Comparison of ENCODE assay signal across 1 cellular context in the genomic region with DNA sequence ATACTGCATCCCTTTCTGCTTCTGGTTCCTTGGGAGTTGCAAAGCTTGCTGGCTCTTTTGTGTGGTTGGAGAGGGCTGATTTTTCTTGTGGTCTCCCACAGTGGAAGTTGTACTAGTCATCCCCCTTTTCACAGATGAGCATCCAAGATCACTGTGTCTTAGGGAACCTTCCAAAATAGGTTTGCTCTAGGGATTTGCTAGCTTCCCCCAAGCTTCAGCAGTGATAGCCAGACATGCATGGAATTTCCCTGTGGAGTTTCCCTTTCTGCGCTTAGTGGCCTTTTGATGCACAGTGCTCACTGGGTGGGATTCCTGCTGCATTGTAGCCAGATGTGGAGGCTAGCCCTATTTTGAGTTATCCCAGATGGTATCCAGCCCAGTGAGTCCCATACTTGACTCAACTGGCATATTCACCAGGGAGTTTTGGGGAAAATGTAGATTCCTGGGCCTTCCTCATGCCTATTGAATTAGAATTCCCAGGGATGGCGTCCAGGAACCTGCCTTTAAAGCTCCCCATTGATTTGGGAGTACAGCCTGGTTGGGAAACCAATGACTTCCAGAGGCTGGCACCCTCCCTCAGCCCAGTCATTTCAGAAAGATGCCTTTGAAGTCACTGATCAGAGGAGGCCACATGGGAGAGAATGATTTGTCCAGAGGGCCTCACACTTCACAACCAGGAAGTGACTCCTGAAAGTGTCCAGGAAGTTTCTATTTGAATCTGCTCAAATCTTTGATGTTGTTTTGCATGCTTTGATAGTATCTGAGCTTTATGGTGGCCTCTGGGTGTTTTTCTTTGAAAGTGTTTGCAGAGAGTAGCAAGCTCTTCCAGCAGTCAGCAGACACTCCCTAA.
TF ChIP-seq lines count a peak whose summit lies in the region.

No MANE protein-coding gene starts in this region.

TF ChIP-seq in GM12878, 131 proteins besides CTCF, POLR2A, EP300 and RAD21 (continued from another document and continues in another):
- TF ChIP-seq ZNF384 (IDR thresholded peaks at IDR 0.05; ENCODE audit: borderline replicate concordance, low read depth, low read length) = no peak
- no peak for TF ChIP-seq ZNF207 (IDR thresholded peaks at IDR 0.05; ENCODE audit: borderline replicate concordance)
- no peak for TF ChIP-seq TARDBP (IDR thresholded peaks at IDR 0.05; ENCODE audit: borderline replicate concordance)
- peak in 1 of 2 experiments; percentile 30; a peak in 1 of 3 replicates for TF ChIP-seq EGR1 (IDR thresholded peaks at IDR 0.05; ENCODE audit: borderline replicate concordance in 1 of 2, low read depth in 2 of 2, low read length in 2 of 2)
- TF ChIP-seq ATF3 (IDR thresholded peaks at IDR 0.05; ENCODE audit: borderline replicate concordance, extremely low read depth, low read depth, low read length) = no peak
- TF ChIP-seq SMAD5 (IDR thresholded peaks at IDR 0.05; ENCODE audit: low read depth) = no peak
- no peak for TF ChIP-seq BCL11A (IDR thresholded peaks at IDR 0.05; ENCODE audit: low read depth, low read length)
- no peak for TF ChIP-seq SIX5 (IDR thresholded peaks at IDR 0.05; ENCODE audit: low read depth, low read length, severe bottlenecking)
- no peak for TF ChIP-seq SIN3A (IDR thresholded peaks at IDR 0.05; ENCODE audit: low read depth, low read length)
- no peak for TF ChIP-seq PRDM15 (CRISPR knock-in tag; IDR thresholded peaks at IDR 0.05)
- TF ChIP-seq, protein P1, sequence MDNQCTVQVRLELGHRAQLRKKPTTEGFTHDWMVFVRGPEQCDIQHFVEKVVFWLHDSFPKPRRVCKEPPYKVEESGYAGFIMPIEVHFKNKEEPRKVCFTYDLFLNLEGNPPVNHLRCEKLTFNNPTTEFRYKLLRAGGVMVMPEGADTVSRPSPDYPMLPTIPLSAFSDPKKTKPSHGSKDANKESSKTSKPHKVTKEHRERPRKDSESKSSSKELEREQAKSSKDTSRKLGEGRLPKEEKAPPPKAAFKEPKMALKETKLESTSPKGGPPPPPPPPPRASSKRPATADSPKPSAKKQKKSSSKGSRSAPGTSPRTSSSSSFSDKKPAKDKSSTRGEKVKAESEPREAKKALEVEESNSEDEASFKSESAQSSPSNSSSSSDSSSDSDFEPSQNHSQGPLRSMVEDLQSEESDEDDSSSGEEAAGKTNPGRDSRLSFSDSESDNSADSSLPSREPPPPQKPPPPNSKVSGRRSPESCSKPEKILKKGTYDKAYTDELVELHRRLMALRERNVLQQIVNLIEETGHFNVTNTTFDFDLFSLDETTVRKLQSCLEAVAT (IDR thresholded peaks at IDR 0.05) = no peak
- no peak for TF ChIP-seq HDAC6 (IDR thresholded peaks at IDR 0.05; ENCODE audit: unreplicated experiment)
- TF ChIP-seq ASH2L (IDR thresholded peaks at IDR 0.05; ENCODE audit: borderline replicate concordance, low read depth) = no peak
- TF ChIP-seq HCFC1 (IDR thresholded peaks at IDR 0.05; ENCODE audit: low read length) = no peak
- TF ChIP-seq EZH2 (IDR thresholded peaks at IDR 0.05; ENCODE audit: borderline replicate concordance, control insufficient read depth, low read depth, low read length) = no peak
- no peak for TF ChIP-seq MYC (IDR thresholded peaks at IDR 0.05; ENCODE audit: insufficient read depth, insufficient read length, insufficient replicate concordance, low read length, severe bottlenecking)
- TF ChIP-seq, protein P2, sequence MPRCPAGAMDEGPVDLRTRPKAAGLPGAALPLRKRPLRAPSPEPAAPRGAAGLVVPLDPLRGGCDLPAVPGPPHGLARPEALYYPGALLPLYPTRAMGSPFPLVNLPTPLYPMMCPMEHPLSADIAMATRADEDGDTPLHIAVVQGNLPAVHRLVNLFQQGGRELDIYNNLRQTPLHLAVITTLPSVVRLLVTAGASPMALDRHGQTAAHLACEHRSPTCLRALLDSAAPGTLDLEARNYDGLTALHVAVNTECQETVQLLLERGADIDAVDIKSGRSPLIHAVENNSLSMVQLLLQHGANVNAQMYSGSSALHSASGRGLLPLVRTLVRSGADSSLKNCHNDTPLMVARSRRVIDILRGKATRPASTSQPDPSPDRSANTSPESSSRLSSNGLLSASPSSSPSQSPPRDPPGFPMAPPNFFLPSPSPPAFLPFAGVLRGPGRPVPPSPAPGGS (IDR thresholded peaks at IDR 0.05; ENCODE audit: borderline replicate concordance, insufficient read depth, low read depth, low read length, poor library complexity, severe bottlenecking) = peak; percentile 54
- no peak for TF ChIP-seq PAX5 (IDR thresholded peaks at IDR 0.05; ENCODE audit: borderline replicate concordance, low read depth, low read length)
- peak; percentile 43; the same call in 1 of the 2 replicates for TF ChIP-seq ATF2 (IDR thresholded peaks at IDR 0.05; ENCODE audit: low read length)
- TF ChIP-seq REST (IDR thresholded peaks at IDR 0.05; ENCODE audit: low read depth, low read length) = no peak
- TF ChIP-seq BRCA1 (IDR thresholded peaks at IDR 0.05; ENCODE audit: low read depth, low read length) = no peak
- peak; percentile 67; the same call in 1 of the 2 replicates for TF ChIP-seq FOXM1 (IDR thresholded peaks at IDR 0.05; ENCODE audit: low read depth, low read length)
- TF ChIP-seq, protein P3, sequence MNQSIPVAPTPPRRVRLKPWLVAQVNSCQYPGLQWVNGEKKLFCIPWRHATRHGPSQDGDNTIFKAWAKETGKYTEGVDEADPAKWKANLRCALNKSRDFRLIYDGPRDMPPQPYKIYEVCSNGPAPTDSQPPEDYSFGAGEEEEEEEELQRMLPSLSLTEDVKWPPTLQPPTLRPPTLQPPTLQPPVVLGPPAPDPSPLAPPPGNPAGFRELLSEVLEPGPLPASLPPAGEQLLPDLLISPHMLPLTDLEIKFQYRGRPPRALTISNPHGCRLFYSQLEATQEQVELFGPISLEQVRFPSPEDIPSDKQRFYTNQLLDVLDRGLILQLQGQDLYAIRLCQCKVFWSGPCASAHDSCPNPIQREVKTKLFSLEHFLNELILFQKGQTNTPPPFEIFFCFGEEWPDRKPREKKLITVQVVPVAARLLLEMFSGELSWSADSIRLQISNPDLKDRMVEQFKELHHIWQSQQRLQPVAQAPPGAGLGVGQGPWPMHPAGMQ (IDR thresholded peaks at IDR 0.05; ENCODE audit: borderline replicate concordance) = no peak
- peak; percentile 74; the same call in 1 of the 2 replicates for TF ChIP-seq DPF2 (IDR thresholded peaks at IDR 0.05)
- 0 out of 2 replicates have a peak, but pooled peaks have one; percentile 38 for TF ChIP-seq YY1 (IDR thresholded peaks at IDR 0.05; ENCODE audit: low read depth, low read length)
- TF ChIP-seq CEBPB (IDR thresholded peaks at IDR 0.05; ENCODE audit: borderline replicate concordance in 1 of 2, low read depth in 2 of 2, low read length in 2 of 2) = no peak
- TF ChIP-seq CBX3 (IDR thresholded peaks at IDR 0.05; ENCODE audit: borderline replicate concordance, low read depth) = no peak
- TF ChIP-seq TCF12 (IDR thresholded peaks at IDR 0.05; ENCODE audit: low read depth, low read length) = no peak
- no peak for TF ChIP-seq SUZ12 (IDR thresholded peaks at IDR 0.05; ENCODE audit: unreplicated experiment)
- TF ChIP-seq POLR2AphosphoS2 (IDR thresholded peaks at IDR 0.05; ENCODE audit: low read depth, low read length) = no peak
- TF ChIP-seq SUPT20H (IDR thresholded peaks at IDR 0.05; ENCODE audit: borderline replicate concordance, control insufficient read depth, low read depth, low read length) = no peak
- TF ChIP-seq MXI1 (IDR thresholded peaks at IDR 0.05; ENCODE audit: low read depth, low read length) = no peak
- no peak for TF ChIP-seq CHD4 (IDR thresholded peaks at IDR 0.05)
- 0 out of 2 replicates have a peak, but pooled peaks have one; percentile 22 for TF ChIP-seq TAF1 (IDR thresholded peaks at IDR 0.05; ENCODE audit: borderline replicate concordance, low read depth, low read length)
- no peak for TF ChIP-seq RELA (IDR thresholded peaks at IDR 0.05; ENCODE audit: borderline replicate concordance, partially characterized antibody)
- TF ChIP-seq RUNX3 (IDR thresholded peaks at IDR 0.05; ENCODE audit: low read length) = peak; percentile 62
- no peak for TF ChIP-seq RBBP5 (conservative IDR thresholded peaks at IDR 0.05)
- no peak for TF ChIP-seq ELK1 (IDR thresholded peaks at IDR 0.05; ENCODE audit: low read depth, low read length)
- TF ChIP-seq, protein P4, sequence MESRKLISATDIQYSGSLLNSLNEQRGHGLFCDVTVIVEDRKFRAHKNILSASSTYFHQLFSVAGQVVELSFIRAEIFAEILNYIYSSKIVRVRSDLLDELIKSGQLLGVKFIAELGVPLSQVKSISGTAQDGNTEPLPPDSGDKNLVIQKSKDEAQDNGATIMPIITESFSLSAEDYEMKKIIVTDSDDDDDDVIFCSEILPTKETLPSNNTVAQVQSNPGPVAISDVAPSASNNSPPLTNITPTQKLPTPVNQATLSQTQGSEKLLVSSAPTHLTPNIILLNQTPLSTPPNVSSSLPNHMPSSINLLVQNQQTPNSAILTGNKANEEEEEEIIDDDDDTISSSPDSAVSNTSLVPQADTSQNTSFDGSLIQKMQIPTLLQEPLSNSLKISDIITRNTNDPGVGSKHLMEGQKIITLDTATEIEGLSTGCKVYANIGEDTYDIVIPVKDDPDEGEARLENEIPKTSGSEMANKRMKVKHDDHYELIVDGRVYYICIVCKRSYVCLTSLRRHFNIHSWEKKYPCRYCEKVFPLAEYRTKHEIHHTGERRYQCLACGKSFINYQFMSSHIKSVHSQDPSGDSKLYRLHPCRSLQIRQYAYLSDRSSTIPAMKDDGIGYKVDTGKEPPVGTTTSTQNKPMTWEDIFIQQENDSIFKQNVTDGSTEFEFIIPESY (IDR thresholded peaks at IDR 0.05) = no peak
- TF ChIP-seq ZBED1 (IDR thresholded peaks at IDR 0.05; ENCODE audit: borderline replicate concordance) = no peak
- 0 out of 2 replicates have a peak, but pooled peaks have one; percentile 31 for TF ChIP-seq GABPA (IDR thresholded peaks at IDR 0.05; ENCODE audit: low read depth)
- no peak for TF ChIP-seq ZNF24 (IDR thresholded peaks at IDR 0.05)
- no peak for TF ChIP-seq ZNF622 (IDR thresholded peaks at IDR 0.05)
